Comparison of ENCODE assay signal across 18 cellular contexts in genomic region chr1:20950689-20951088, GRCh38.
"Had no signal": no experiment of that assay in that cellular context is flagged by ENCODE, and none has a peak within 500 bp of the region (broad histone marks: within the 10 kb centered on the region; RNA-seq: fewer than 3 reads in every experiment).

No MANE protein-coding gene starts in this region.

- H3K4me1 ChIP-seq: ascending aorta, left ventricle myocardium inferior, tibial artery had no signal

- H3K4me3 ChIP-seq: ascending aorta, left ventricle myocardium inferior, tibial artery had no signal

- H3K9me3 Mint-ChIP-seq: activated CD4-positive, alpha-beta T cell treated with anti-CD3 and anti-CD28 coated beads, Interleukin-2, amount 10 ng/mL, durations not matched to agents 24 days and 14 days; activated CD8-positive, alpha-beta T cell treated with anti-CD3 and anti-CD28 coated beads for 36 hours; activated naive CD4-positive, alpha-beta T cell treated with anti-CD3 and anti-CD28 coated beads, Interleukin-2, amount 10 ng/mL, durations not matched to agents 7 days and 5 days; activated naive CD8-positive, alpha-beta T cell treated with anti-CD3 and anti-CD28 coated beads, Interleukin-2, amount 50 U/mL, for 24 hours; activated T-cell treated with anti-CD3 and anti-CD28 coated beads, Interleukin-2, amount 50 U/mL, for 24 hours; naive thymus-derived CD4-positive, alpha-beta T cell; T-cell had no signal

- H3K36me3 ChIP-seq: ascending aorta had no signal

- H3K9me3 ChIP-seq: ascending aorta, left ventricle myocardium inferior, tibial artery had no signal

- H3K27me3 ChIP-seq: ascending aorta, tibial artery had no signal

- H3K4me3 Mint-ChIP-seq: activated CD4-positive, alpha-beta T cell treated with anti-CD3 and anti-CD28 coated beads, Interleukin-2, amount 10 ng/mL, durations not matched to agents 24 days and 14 days; activated CD8-positive, alpha-beta T cell treated with anti-CD3 and anti-CD28 coated beads for 36 hours; activated naive CD4-positive, alpha-beta T cell treated with anti-CD3 and anti-CD28 coated beads, Interleukin-2, amount 10 ng/mL, durations not matched to agents 7 days and 5 days; activated naive CD8-positive, alpha-beta T cell treated with anti-CD3 and anti-CD28 coated beads, Interleukin-2, amount 50 U/mL, for 24 hours; activated T-cell treated with anti-CD3 and anti-CD28 coated beads, Interleukin-2, amount 50 U/mL, for 24 hours; naive thymus-derived CD4-positive, alpha-beta T cell; T-cell had no signal

- DNase-seq: activated CD4-positive, alpha-beta T cell treated with anti-CD3 and anti-CD28 coated beads, Interleukin-2, amount 10 ng/mL, durations not matched to agents 24 days and 14 days; activated CD4-positive, CD25-positive, alpha-beta regulatory T cell; activated CD8-positive, alpha-beta T cell treated with anti-CD3 and anti-CD28 coated beads for 36 hours; activated naive CD4-positive, alpha-beta T cell treated with anti-CD3 and anti-CD28 coated beads, Interleukin-2, amount 10 ng/mL, durations not matched to agents 7 days and 5 days; activated naive CD8-positive, alpha-beta T cell treated with anti-CD3 and anti-CD28 coated beads, Interleukin-2, amount 50 U/mL, for 24 hours; activated T-cell treated with anti-CD3 and anti-CD28 coated beads, Interleukin-2, amount 50 U/mL, for 24 hours; effector CD4-positive, alpha-beta T cell; hypothalamus; left ventricle myocardium inferior; mesenchymal stem cell; naive thymus-derived CD4-positive, alpha-beta T cell; posterior cingulate gyrus; stimulated activated CD4-positive, alpha-beta T cell treated with anti-CD3 and anti-CD28 coated beads, Interleukin-2, amount 100 ng/mL, for 24 hours; stimulated activated naive CD4-positive, alpha-beta T cell treated with Interleukin-2 at 50 U/mL for 16 hours; substantia nigra; T-cell; tibial artery had no signal

- H3K4me1 Mint-ChIP-seq: activated CD4-positive, alpha-beta T cell treated with anti-CD3 and anti-CD28 coated beads, Interleukin-2, amount 10 ng/mL, durations not matched to agents 24 days and 14 days; activated naive CD4-positive, alpha-beta T cell treated with anti-CD3 and anti-CD28 coated beads, Interleukin-2, amount 10 ng/mL, durations not matched to agents 7 days and 5 days; activated naive CD8-positive, alpha-beta T cell treated with anti-CD3 and anti-CD28 coated beads, Interleukin-2, amount 50 U/mL, for 24 hours; T-cell had no signal

- H3K27me3 Mint-ChIP-seq: activated CD4-positive, alpha-beta T cell treated with anti-CD3 and anti-CD28 coated beads, Interleukin-2, amount 10 ng/mL, durations not matched to agents 24 days and 14 days; activated CD8-positive, alpha-beta T cell treated with anti-CD3 and anti-CD28 coated beads for 36 hours; activated naive CD4-positive, alpha-beta T cell treated with anti-CD3 and anti-CD28 coated beads, Interleukin-2, amount 10 ng/mL, durations not matched to agents 7 days and 5 days; activated naive CD8-positive, alpha-beta T cell treated with anti-CD3 and anti-CD28 coated beads, Interleukin-2, amount 50 U/mL, for 24 hours; activated T-cell treated with anti-CD3 and anti-CD28 coated beads, Interleukin-2, amount 50 U/mL, for 24 hours; naive thymus-derived CD4-positive, alpha-beta T cell; T-cell had no signal

- H3K27ac Mint-ChIP-seq: activated CD4-positive, alpha-beta T cell treated with anti-CD3 and anti-CD28 coated beads, Interleukin-2, amount 10 ng/mL, durations not matched to agents 24 days and 14 days; activated CD8-positive, alpha-beta T cell treated with anti-CD3 and anti-CD28 coated beads for 36 hours; activated naive CD4-positive, alpha-beta T cell treated with anti-CD3 and anti-CD28 coated beads, Interleukin-2, amount 10 ng/mL, durations not matched to agents 7 days and 5 days; activated naive CD8-positive, alpha-beta T cell treated with anti-CD3 and anti-CD28 coated beads, Interleukin-2, amount 50 U/mL, for 24 hours; activated T-cell treated with anti-CD3 and anti-CD28 coated beads, Interleukin-2, amount 50 U/mL, for 24 hours; naive thymus-derived CD4-positive, alpha-beta T cell; T-cell had no signal

- ATAC-seq: activated CD8-positive, alpha-beta T cell treated with anti-CD3 and anti-CD28 coated beads for 36 hours; activated naive CD8-positive, alpha-beta T cell treated with anti-CD3 and anti-CD28 coated beads, Interleukin-2, amount 50 U/mL, for 24 hours; naive thymus-derived CD4-positive, alpha-beta T cell; T-cell had no signal

- H3K27ac ChIP-seq: ascending aorta, left ventricle myocardium inferior, tibial artery had no signal
